Comparison of ENCODE assay signal across 8 cellular contexts in genomic region chr5:113612060-113612496, GRCh38.
DNase-seq lines count a peak whose midpoint lies in the region; ATAC-seq and TF ChIP-seq lines count a peak whose summit lies in the region.

No MANE protein-coding gene starts in this region.

- H3K4me1 ChIP-seq in breast epithelium: no peaks in the 10 kb centered on the region

- H3K9me3 ChIP-seq in breast epithelium: no peaks in the 10 kb centered on the region

- DNase-seq in AG20443 (ENCODE audit: low spot score) (peak; percentile 55), NCI-H2227 treated with DMSO at 0.1 percent for 48 hours (lab: John Stamatoyannopoulos, UW) (peak; percentile 9), breast epithelium (ENCODE audit: low spot score in 2 of 2) (no peak), left kidney (ENCODE audit: low read depth, low spot score) (peak; percentile 40), activated gamma-delta T cell treated with Interleukin-2 at 50 U/mL for 16 hours (no peak)
- no peak for DNase-seq in activated CD4-positive, CD25-positive, alpha-beta regulatory T cell (lab: John Stamatoyannopoulos, UW)

- TF ChIP-seq POLR2A in breast epithelium (IDR thresholded peaks at IDR 0.05): no peak

- H3K27me3 ChIP-seq in breast epithelium: no peaks in the 10 kb centered on the region

- ATAC-seq in GM18502 (IDR thresholded peaks at IDR 0.05; ENCODE audit: poor library complexity, unreplicated experiment) (peak; percentile 89), HG02884 (IDR thresholded peaks at IDR 0.05; ENCODE audit: unreplicated experiment) (peak; percentile 91)

- peak; percentile 41 to 55 (median 52) for TF ChIP-seq CTCF in breast epithelium (IDR thresholded peaks at IDR 0.05)

- intact Hi-C loops in breast epithelium (cut with DNase I; ENCODE audit: low total_unique reads): no loop called here

- H3K27ac ChIP-seq in breast epithelium: no peak overlapping the region

- no peak overlapping the region for H3K4me3 ChIP-seq in breast epithelium

- no peaks in the 10 kb centered on the region for H3K36me3 ChIP-seq in breast epithelium

Comparison
In these comparisons a context has a peak if more than half of its experiments do, and no peak if none do; other contexts are left out.
1. DNase-seq: peak in AG20443 (single experiment), NCI-H2227 treated with DMSO at 0.1 percent for 48 hours (single experiment) and left kidney (single experiment); none in breast epithelium (0 of 2), activated gamma-delta T cell treated with Interleukin-2 at 50 U/mL for 16 hours (single experiment) and activated CD4-positive, CD25-positive, alpha-beta regulatory T cell (0 of 4).